ENCODE assay signal across 8 cellular contexts in genomic region chr11:8593455-8593854, GRCh38. TPM values are rescaled to one million over a fixed set of nuclear protein-coding genes. Genes with fewer than 3 reads are reported as not detected.
DNase-seq lines count a peak whose midpoint lies in the region; ATAC-seq, FAIRE-seq and TF ChIP-seq lines count a peak whose summit lies in the region.

No MANE protein-coding gene starts in this region.

- H3K27me3 Mint-ChIP-seq in T-cell: peaks cover 53 to 55% of the 10 kb centered on the region in 2 donors

- CTCF ChIA-PET in T-cell (lab: Charles Lee): no interaction called here

- DNase-seq in H54 (ENCODE audit: insufficient read length, low spot score) (no peak), T-cell (no peak), iPS DF 6.9 (ENCODE audit: low read depth, low spot score) (no peak), DMS153 treated with DMSO at 0.1 percent for 48 hours (lab: John Stamatoyannopoulos, UW; ENCODE audit: unreplicated experiment) (no peak), GM03348 (ENCODE audit: low spot score) (no peak), NCI-H2196 treated with DMSO at 0.1 percent for 48 hours (lab: John Stamatoyannopoulos, UW; ENCODE audit: unreplicated experiment) (no peak)

- FAIRE-seq in H54 (lab: Jason Lieb, UNC): peak; percentile 45

- peak overlapping the region; percentile 79; the same call in 1 of the 2 replicates for H3K4me3 ChIP-seq in iPS DF 6.9 (ENCODE audit: low read length)
- peak overlapping the region in 4 of 5 donors; percentile 49 to 53 (median 50) for H3K4me3 ChIP-seq in subcutaneous abdominal adipose tissue (ENCODE audit: low read depth in 1 of 5, low read length in 5 of 5)

- TF ChIP-seq POLR2A in H54 (IDR thresholded peaks at IDR 0.05; ENCODE audit: low read depth, low read length): no peak

- peak in 1 of 4 experiments; percentile 20 for ATAC-seq in T-cell (replicated peaks in 1 of 4)

- H3K9ac ChIP-seq in ES-I3 (ENCODE audit: low read depth, low read length): peak overlapping the region; percentile 82; the same call in 1 of the 2 replicates
- no peak overlapping the region for H3K9ac ChIP-seq in subcutaneous abdominal adipose tissue (ENCODE audit: low read length in 5 of 5)

- H3K36me3 Mint-ChIP-seq in T-cell: no peaks in the 10 kb centered on the region

- H3K27ac Mint-ChIP-seq in T-cell: no peak overlapping the region

- no peaks in the 10 kb centered on the region for H3K27me3 ChIP-seq in iPS DF 6.9 (ENCODE audit: control insufficient read depth, insufficient read depth, low read length)
- H3K27me3 ChIP-seq in subcutaneous abdominal adipose tissue (ENCODE audit: control insufficient read depth in 5 of 5, insufficient read depth in 4 of 5, low read length in 5 of 5): peaks cover 2 to 28% (median 12%) of the 10 kb centered on the region in 5 donors

- H3K9me3 ChIP-seq in ES-I3 (ENCODE audit: control insufficient read depth, insufficient read depth, low read length) (no peaks in the 10 kb centered on the region), iPS DF 6.9 (ENCODE audit: control insufficient read depth, insufficient read depth, low read length) (no peaks in the 10 kb centered on the region), subcutaneous abdominal adipose tissue (ENCODE audit: control insufficient read depth in 5 of 5, low read length in 5 of 5) (no peaks in the 10 kb centered on the region)

- H3K9me3 Mint-ChIP-seq in T-cell: no peaks in the 10 kb centered on the region

- H3K4me3 Mint-ChIP-seq in T-cell: peak overlapping the region; percentile 60 to 76 (median 66)

- WGBS in iPS DF 6.9 (ENCODE audit: insufficient coverage, insufficient read length): no CpG with 5 or more reads among the region's 7 CpGs

- POLR2A ChIA-PET in T-cell (lab: Charles Lee): no interaction called here

- peaks cover 0 to 9% (median 9%) of the 10 kb centered on the region in 3 donors for H3K4me1 Mint-ChIP-seq in T-cell

- no peak overlapping the region for H3K27ac ChIP-seq in iPS DF 6.9 (ENCODE audit: low read length)
- no peak overlapping the region for H3K27ac ChIP-seq in subcutaneous abdominal adipose tissue (ENCODE audit: low read depth, low read length)

- no peaks in the 10 kb centered on the region for H3K4me1 ChIP-seq in ES-I3 (ENCODE audit: insufficient read depth, low read length)
- no peaks in the 10 kb centered on the region for H3K4me1 ChIP-seq in iPS DF 6.9 (ENCODE audit: control insufficient read depth, insufficient read depth, low read length)
- peaks cover 0 to 10% (median 9%) of the 10 kb centered on the region in 5 donors for H3K4me1 ChIP-seq in subcutaneous abdominal adipose tissue (ENCODE audit: control insufficient read depth in 5 of 5, insufficient read depth in 5 of 5, low read length in 5 of 5)

- H3K36me3 ChIP-seq in ES-I3 (ENCODE audit: insufficient read depth, low read length) (no peaks in the 10 kb centered on the region), iPS DF 6.9 (ENCODE audit: control insufficient read depth, insufficient read depth, low read length) (no peaks in the 10 kb centered on the region), subcutaneous abdominal adipose tissue (ENCODE audit: control insufficient read depth in 5 of 5, insufficient read depth in 5 of 5, low read length in 5 of 5) (no peaks in the 10 kb centered on the region)

RNA-seq across cellular contexts. Expression of gene STK33, which starts 0.6 kb away (rescaled TPM):
- total RNA-seq in T-cell: 1 to 10 TPM in 3 of 5 donors, under 1 TPM in 2; 0.30 to 1.5 (median 1.3) TPM
